8 cellular contexts compared by ENCODE assay signal in the genomic region with DNA sequence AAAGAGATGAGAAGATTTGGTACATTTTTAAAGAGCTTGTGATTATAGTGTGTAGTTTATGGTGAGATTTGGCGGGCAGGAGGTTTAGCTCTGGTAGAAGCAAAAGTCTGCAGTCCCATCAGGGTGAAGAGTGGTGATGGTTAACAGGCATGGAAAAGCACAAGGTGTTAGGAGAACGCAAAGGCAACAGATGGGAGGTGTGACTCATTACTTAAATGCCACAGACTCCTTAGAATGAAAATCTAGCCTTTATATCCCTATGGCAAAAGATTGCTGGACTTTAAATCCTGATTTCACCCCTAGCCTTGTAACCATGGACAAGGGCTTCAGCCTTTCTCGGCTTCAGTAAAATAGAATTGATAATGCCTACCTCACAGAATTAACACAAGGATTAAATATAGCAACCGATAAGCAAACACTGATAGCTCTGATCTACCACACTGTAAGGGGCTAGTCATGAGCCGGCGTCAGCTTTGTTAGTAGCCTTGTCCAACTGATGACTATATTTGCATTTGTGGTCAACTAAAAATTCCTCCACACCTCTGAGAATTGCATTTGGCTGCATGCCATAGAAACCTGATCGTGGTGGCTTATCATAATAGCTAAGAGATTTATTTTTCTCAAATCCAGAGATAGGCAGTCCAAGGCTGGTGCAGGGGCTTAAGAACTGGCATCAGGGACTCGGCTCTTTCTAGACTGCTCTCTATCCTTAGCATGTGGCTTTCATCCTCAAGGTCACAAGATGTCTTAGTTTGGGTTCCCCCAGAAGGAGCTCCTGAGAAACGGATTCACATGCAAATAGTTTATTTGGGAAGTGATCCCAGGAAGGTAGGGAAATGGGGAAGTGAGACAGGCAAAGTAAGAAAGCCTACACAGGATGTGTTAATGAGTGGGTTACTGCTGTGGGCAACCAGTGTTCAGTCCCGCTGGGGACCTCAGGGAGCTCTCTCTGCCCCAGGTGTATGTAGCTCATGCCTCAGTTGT. TPM values are rescaled to one million over a fixed set of nuclear protein-coding genes. Genes with fewer than 3 reads are reported as not detected.
A peak's percentile ranks its signal among the peaks of the same experiment; 100 is the strongest.
DNase-seq lines count a peak whose midpoint lies in the region; ATAC-seq and TF ChIP-seq lines count a peak whose summit lies in the region.

No MANE protein-coding gene starts in this region.

- no peaks in the 10 kb centered on the region for H3K9me3 Mint-ChIP-seq in central memory CD8-positive, alpha-beta T cell
- H3K9me3 Mint-ChIP-seq in activated naive CD4-positive, alpha-beta T cell treated with anti-CD3 and anti-CD28 coated beads for 36 hours, result no peaks in the 10 kb centered on the region

- H3K4me3 ChIP-seq in GM12864 (ENCODE audit: low read depth, low read length), result no peak overlapping the region
- peak overlapping the region; percentile 37 for H3K4me3 ChIP-seq in Jurkat, Clone E6-1 (ENCODE audit: low read length)
- H3K4me3 ChIP-seq in tibial nerve, result no peak overlapping the region

- no peaks in the 10 kb centered on the region for H3K27me3 Mint-ChIP-seq in central memory CD8-positive, alpha-beta T cell
- H3K27me3 Mint-ChIP-seq in activated naive CD4-positive, alpha-beta T cell treated with anti-CD3 and anti-CD28 coated beads for 36 hours (ENCODE audit: low read depth), result no peaks in the 10 kb centered on the region

- no peak overlapping the region for H3K27ac ChIP-seq in tibial nerve

- peaks cover 15% of the 10 kb centered on the region for H3K36me3 Mint-ChIP-seq in central memory CD8-positive, alpha-beta T cell (ENCODE audit: insufficient read depth)
- H3K36me3 Mint-ChIP-seq in activated naive CD4-positive, alpha-beta T cell treated with anti-CD3 and anti-CD28 coated beads for 36 hours (ENCODE audit: low read depth), result peaks cover 13% of the 10 kb centered on the region

- peaks cover 0 to 14% (median 0%) of the 10 kb centered on the region in 3 donors for H3K36me3 ChIP-seq in tibial nerve

- CTCF ChIA-PET in activated naive CD4-positive, alpha-beta T cell treated with anti-CD3 and anti-CD28 coated beads for 36 hours (lab: Charles Lee), result interaction anchor here (0.9 to 3.2 kb wide), 4 partner anchors 10 to 347 kb away, joined by 3 to 17 read pairs (median 4); no protein-coding TSS in a partner anchor

- H3K4me3 Mint-ChIP-seq in central memory CD8-positive, alpha-beta T cell, result peak overlapping the region; percentile 23
- no peak overlapping the region for H3K4me3 Mint-ChIP-seq in activated naive CD4-positive, alpha-beta T cell treated with anti-CD3 and anti-CD28 coated beads for 36 hours

- no peak for TF ChIP-seq POLR2A in tibial nerve (IDR thresholded peaks at IDR 0.05)

- peak; percentile 67 for ATAC-seq in GM21515 (IDR thresholded peaks at IDR 0.05; ENCODE audit: unreplicated experiment)
- ATAC-seq in central memory CD8-positive, alpha-beta T cell (replicated peaks; ENCODE audit: extremely low read depth, poor library complexity, severe bottlenecking), result peak; percentile 32

- WGBS in tibial nerve, 2 donors, result 65 to 72% methylated on average over 10 of the region's 10 CpGs

- no peaks in the 10 kb centered on the region for H3K9me3 ChIP-seq in tibial nerve

- intact Hi-C loops in activated naive CD4-positive, alpha-beta T cell treated with anti-CD3 and anti-CD28 coated beads for 36 hours (cut with micrococcal nuclease), result no loop called here

- peak overlapping the region; percentile 24 for H3K27ac Mint-ChIP-seq in central memory CD8-positive, alpha-beta T cell (ENCODE audit: low read depth)
- H3K27ac Mint-ChIP-seq in activated naive CD4-positive, alpha-beta T cell treated with anti-CD3 and anti-CD28 coated beads for 36 hours, result no peak overlapping the region

- no peak for TF ChIP-seq EP300 in tibial nerve (IDR thresholded peaks at IDR 0.05)

- H3K27me3 ChIP-seq in tibial nerve, result no peaks in the 10 kb centered on the region

- peaks cover 0 to 15% (median 0%) of the 10 kb centered on the region in 4 donors for H3K4me1 ChIP-seq in tibial nerve

- DNase-seq in GM12864 (ENCODE audit: low read depth), result peak; percentile 59
- peak; percentile 20 for DNase-seq in Jurkat, Clone E6-1 (ENCODE audit: low read depth, low spot score)
- DNase-seq in central memory CD8-positive, alpha-beta T cell (ENCODE audit: low spot score in 2 of 2), result no peak
- no peak for DNase-seq in activated CD8-positive, alpha-beta memory T cell treated with anti-CD3 and anti-CD28 coated beads, Interleukin-2, amount 50 U/mL, for 4 hours
- no peak for DNase-seq in EL
- DNase-seq in tibial nerve (ENCODE audit: low spot score in 2 of 2), result no peak
- no peak for DNase-seq in activated naive CD4-positive, alpha-beta T cell treated with anti-CD3 and anti-CD28 coated beads for 36 hours

- no peak for TF ChIP-seq CTCF in GM12864 (IDR thresholded peaks at IDR 0.05; ENCODE audit: low read depth, low read length, missing control alignments)
- TF ChIP-seq CTCF in tibial nerve (IDR thresholded peaks at IDR 0.05), result no peak

- H3K4me1 Mint-ChIP-seq in central memory CD8-positive, alpha-beta T cell, result peaks cover 39% of the 10 kb centered on the region
- peaks cover 7% of the 10 kb centered on the region for H3K4me1 Mint-ChIP-seq in activated naive CD4-positive, alpha-beta T cell treated with anti-CD3 and anti-CD28 coated beads for 36 hours (ENCODE audit: low read depth)

RNA-seq across cellular contexts. Expression of a gene that starts 19.6 kb away (rescaled TPM):
- polyA plus RNA-seq in Jurkat, Clone E6-1 (2012; ENCODE audit: insufficient read depth, insufficient read length), result 11.6 TPM
- 10 to 100 TPM; 15.7 to 45.9 (median 36.4) TPM for total RNA-seq in tibial nerve
- total RNA-seq in activated naive CD4-positive, alpha-beta T cell treated with anti-CD3 and anti-CD28 coated beads for 36 hours, result 1 to 10 TPM; 7.9 to 8.4 TPM

RNA-seq across cellular contexts. Expression of a gene that starts 19.6 kb away (rescaled TPM):
- polyA plus RNA-seq in Jurkat, Clone E6-1 (2012; ENCODE audit: insufficient read depth, insufficient read length), result 25.0 TPM
- 10 to 100 TPM; 10.5 to 19.7 (median 13.6) TPM for total RNA-seq in tibial nerve
- total RNA-seq in activated naive CD4-positive, alpha-beta T cell treated with anti-CD3 and anti-CD28 coated beads for 36 hours, result 10 to 100 TPM; 25.0 to 25.9 TPM

Comparison
In these comparisons a context has a peak if more than half of its experiments do, and no peak if none do; other contexts are left out.
1. DNase-seq: peak in GM12864 (single experiment) and Jurkat, Clone E6-1 (single experiment); none in central memory CD8-positive, alpha-beta T cell (0 of 2), activated CD8-positive, alpha-beta memory T cell treated with anti-CD3 and anti-CD28 coated beads, Interleukin-2, amount 50 U/mL, for 4 hours (single experiment), EL (single experiment), tibial nerve (0 of 2) and activated naive CD4-positive, alpha-beta T cell treated with anti-CD3 and anti-CD28 coated beads for 36 hours (single experiment).